ENCODE assay signal across 8 cellular contexts in the genomic region with DNA sequence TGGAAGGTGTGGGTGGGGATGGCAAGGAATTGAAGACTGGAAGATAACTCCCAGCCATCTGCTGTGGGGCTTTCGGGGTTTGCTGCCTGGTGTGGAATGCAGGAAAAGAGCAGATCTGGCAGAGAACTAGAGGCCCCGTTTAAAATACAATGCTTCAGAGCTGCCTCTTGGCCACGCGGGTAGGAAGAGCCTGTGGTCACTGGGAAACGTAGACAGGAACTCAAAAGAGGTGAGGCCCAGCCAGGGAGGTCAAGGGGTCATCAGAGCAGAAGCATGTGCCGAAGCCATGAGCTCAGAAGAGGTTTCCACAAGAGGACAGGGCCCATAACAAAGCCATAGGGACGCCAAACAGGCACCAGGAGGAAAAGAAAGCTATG. TPM values are rescaled to one million over a fixed set of nuclear protein-coding genes. Genes with fewer than 3 reads are reported as not detected.
DNase-seq lines count a peak whose midpoint lies in the region; ATAC-seq and TF ChIP-seq lines count a peak whose summit lies in the region.

No MANE protein-coding gene starts in this region.

- TF ChIP-seq RAD21 in HCT116 (IDR thresholded peaks at IDR 0.05; ENCODE audit: low read depth), result no peak

- DNase-seq in HCT116 (ENCODE audit: low read depth, low spot score) (no peak), lung microvascular endothelial cell (ENCODE audit: low read depth in 2 of 2) (peak; percentile 78 to 85), NK-92 (lab: John Stamatoyannopoulos, UW; ENCODE audit: unreplicated experiment) (no peak), foreskin melanocyte (no peak), hepatic stellate cell (ENCODE audit: low spot score) (no peak)
- DNase-seq in activated naive CD8-positive, alpha-beta T cell treated with anti-CD3 and anti-CD28 coated beads for 36 hours, result no peak

- no peak for TF ChIP-seq POLR2A in HCT116 (IDR thresholded peaks at IDR 0.05; ENCODE audit: borderline replicate concordance, extremely low read depth, insufficient read depth, insufficient read length)

- H3K79me2 ChIP-seq in HCT116 (ENCODE audit: insufficient read depth, low read length), result peaks cover 57% of the 10 kb centered on the region

- no peaks in the 10 kb centered on the region for H3K27me3 ChIP-seq in BLaER1 treated with 17β-estradiol and CSF1 and Interleukin-3, amounts not matched to agents 10 nM and 100 nM
- no peaks in the 10 kb centered on the region for H3K27me3 ChIP-seq in HCT116 (ENCODE audit: insufficient read depth, low read length)

- POLR2A ChIA-PET in HCT116 (lab: Charles Lee), result no interaction called here

- no peak overlapping the region for H3K4me3 Mint-ChIP-seq in activated naive CD8-positive, alpha-beta T cell treated with anti-CD3 and anti-CD28 coated beads for 36 hours

- peaks cover 19% of the 10 kb centered on the region for H3K4me1 Mint-ChIP-seq in activated naive CD8-positive, alpha-beta T cell treated with anti-CD3 and anti-CD28 coated beads for 36 hours

- peaks cover 24 to 64% (median 53%) of the 10 kb centered on the region in 11 experiments for H3K9me3 ChIP-seq in BLaER1 treated with 17β-estradiol and CSF1 and Interleukin-3, amounts not matched to agents 10 nM and 100 nM (replicated peaks in 1 of 11)
- no peaks in the 10 kb centered on the region for H3K9me3 ChIP-seq in HCT116 (ENCODE audit: control insufficient read depth in 1 of 2, insufficient read depth in 1 of 2, low read depth in 1 of 2, low read length in 2 of 2)

- peak overlapping the region; percentile 21 for H3K27ac Mint-ChIP-seq in activated naive CD8-positive, alpha-beta T cell treated with anti-CD3 and anti-CD28 coated beads for 36 hours

- RAD21 ChIA-PET in HCT116 (lab: Charles Lee; ENCODE audit: low non-redundant PET in 1 of 2, low total read pairs in 2 of 2, uncharacterized antibody in 2 of 2, unreplicated experiment in 2 of 2), result no interaction called here

- intact Hi-C loops in HCT116 (cut with micrococcal nuclease), result loop anchor here (2.0 kb wide), 1 partner anchor 794 kb away; a partner anchor contains a TSS

- no peaks in the 10 kb centered on the region for H3K9me3 Mint-ChIP-seq in activated naive CD8-positive, alpha-beta T cell treated with anti-CD3 and anti-CD28 coated beads for 36 hours

- no peaks in the 10 kb centered on the region for H3K27me3 Mint-ChIP-seq in activated naive CD8-positive, alpha-beta T cell treated with anti-CD3 and anti-CD28 coated beads for 36 hours

- no peak overlapping the region for H3K4me3 ChIP-seq in BLaER1 treated with 17β-estradiol and CSF1 and Interleukin-3, amounts not matched to agents 10 nM and 100 nM
- H3K4me3 ChIP-seq in HCT116 (replicated peaks in 1 of 2; ENCODE audit: low read depth in 1 of 2, low read length in 2 of 2), result no peak overlapping the region

- no peaks in the 10 kb centered on the region for H3K9me2 ChIP-seq in HCT116 (ENCODE audit: insufficient read depth)

- CTCF ChIA-PET in HCT116 (lab: Charles Lee), result no interaction called here

- H3K27ac ChIP-seq in BLaER1 treated with 17β-estradiol and CSF1 and Interleukin-3, amounts not matched to agents 10 nM and 100 nM, result peak overlapping the region in 10 of 11 experiments; percentile 11 to 65 (median 44); a peak in 18 of 22 replicates
- peak overlapping the region; percentile 68 for H3K27ac ChIP-seq in HCT116 (ENCODE audit: low read depth, low read length)

- H3K4me1 ChIP-seq in BLaER1 treated with 17β-estradiol and CSF1 and Interleukin-3, amounts not matched to agents 10 nM and 100 nM, result peaks cover 26 to 47% (median 33%) of the 10 kb centered on the region in 10 experiments
- H3K4me1 ChIP-seq in HCT116 (ENCODE audit: control insufficient read depth in 1 of 2, insufficient read depth in 2 of 2, low read length in 2 of 2), result peaks cover 16 to 21% of the 10 kb centered on the region in 2 experiments

- no TSS peak for BruUV-seq in HCT116 (replicated peaks; lab: Mats Ljungman, UMichigan)

- H3K36me3 ChIP-seq in BLaER1 treated with 17β-estradiol and CSF1 and Interleukin-3, amounts not matched to agents 10 nM and 100 nM, result peaks cover 22 to 68% (median 59%) of the 10 kb centered on the region in 11 experiments
- H3K36me3 ChIP-seq in HCT116 (ENCODE audit: control insufficient read depth in 1 of 2, insufficient read depth in 2 of 2, low read length in 2 of 2), result no peaks in the 10 kb centered on the region

- no peak; the same call in 1 of the 2 replicates for ATAC-seq in HCT116
- ATAC-seq in GM18873 (IDR thresholded peaks at IDR 0.05; ENCODE audit: low FRiP score, unreplicated experiment), result no peak

- peak overlapping the region; percentile 14 to 81 (median 35); a peak in 17 of 22 replicates for H3K4me2 ChIP-seq in BLaER1 treated with 17β-estradiol and CSF1 and Interleukin-3, amounts not matched to agents 10 nM and 100 nM
- H3K4me2 ChIP-seq in HCT116 (ENCODE audit: low read length), result peak overlapping the region; percentile 67

- H2AFZ ChIP-seq in HCT116 (ENCODE audit: low read depth, low read length, poor library complexity, severe bottlenecking), result no peak overlapping the region

- TF ChIP-seq CTCF in HCT116 (IDR thresholded peaks at IDR 0.05 in 2 of 3, conservative IDR thresholded peaks at IDR 0.05 in 1 of 3; ENCODE audit: borderline replicate concordance in 1 of 3, insufficient read depth in 1 of 3, low read depth in 2 of 3, low read length in 2 of 3), result no peak

- H3K36me3 Mint-ChIP-seq in activated naive CD8-positive, alpha-beta T cell treated with anti-CD3 and anti-CD28 coated beads for 36 hours, result peaks cover 2% of the 10 kb centered on the region

- H4K20me1 ChIP-seq in BLaER1 treated with 17β-estradiol and CSF1 and Interleukin-3, amounts not matched to agents 10 nM and 100 nM, result peaks cover 0 to 31% (median 8%) of the 10 kb centered on the region in 11 experiments; a peak in 10 of 22 replicates
- no peaks in the 10 kb centered on the region for H4K20me1 ChIP-seq in HCT116 (ENCODE audit: insufficient read depth)

- H3K9ac ChIP-seq in BLaER1 treated with 17β-estradiol and CSF1 and Interleukin-3, amounts not matched to agents 10 nM and 100 nM, result peak overlapping the region in 4 of 11 experiments; percentile 18 to 48 (median 36); a peak in 4 of 22 replicates
- H3K9ac ChIP-seq in HCT116 (ENCODE audit: low read length), result peak overlapping the region; percentile 44

TF ChIP-seq in HCT116, 20 proteins besides CTCF, POLR2A, EP300 and RAD21:
- TF ChIP-seq JUND (IDR thresholded peaks at IDR 0.05) (no peak), SIN3A (IDR thresholded peaks at IDR 0.05; ENCODE audit: low read depth) (no peak), ELF1 (IDR thresholded peaks at IDR 0.05; ENCODE audit: borderline replicate concordance, low read depth) (no peak)
- TF ChIP-seq, protein P1, sequence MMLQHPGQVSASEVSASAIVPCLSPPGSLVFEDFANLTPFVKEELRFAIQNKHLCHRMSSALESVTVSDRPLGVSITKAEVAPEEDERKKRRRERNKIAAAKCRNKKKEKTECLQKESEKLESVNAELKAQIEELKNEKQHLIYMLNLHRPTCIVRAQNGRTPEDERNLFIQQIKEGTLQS (IDR thresholded peaks at IDR 0.05), result no peak

RNA-seq across cellular contexts. Expression of a gene that starts 14.5 kb away (rescaled TPM):
- total RNA-seq in HCT116 (2021; ENCODE audit: unreplicated experiment) (0.54 TPM), lung microvascular endothelial cell (2.8 and 4.1 TPM in 2 replicates)
- 0.21 and 0.26 TPM in 2 replicates for polyA plus RNA-seq in HCT116 (2012)
- total RNA-seq in activated naive CD8-positive, alpha-beta T cell treated with anti-CD3 and anti-CD28 coated beads for 36 hours, result 1 to 10 TPM; 1.2 to 1.3 TPM

RNA-seq across cellular contexts. Expression of a gene that starts 14.9 kb away (rescaled TPM):
- total RNA-seq in HCT116 (2021; ENCODE audit: unreplicated experiment), result 20.3 TPM
- polyA plus RNA-seq in HCT116 (2012), result 10.2 and 13.3 TPM in 2 replicates
- total RNA-seq in activated naive CD8-positive, alpha-beta T cell treated with anti-CD3 and anti-CD28 coated beads for 36 hours, result 10 to 100 TPM; 22.0 to 24.4 TPM
- total RNA-seq in lung microvascular endothelial cell, result 5.8 and 10.0 TPM in 2 replicates

Comparison
In these comparisons a context has a peak if more than half of its experiments do, and no peak if none do; other contexts are left out.
1. DNase-seq: peak in lung microvascular endothelial cell (2 of 2); none in HCT116 (single experiment), activated naive CD8-positive, alpha-beta T cell treated with anti-CD3 and anti-CD28 coated beads for 36 hours (single experiment), NK-92 (single experiment), foreskin melanocyte (single experiment) and hepatic stellate cell (single experiment).